26 cellular contexts compared by ENCODE assay signal in the genomic region with DNA sequence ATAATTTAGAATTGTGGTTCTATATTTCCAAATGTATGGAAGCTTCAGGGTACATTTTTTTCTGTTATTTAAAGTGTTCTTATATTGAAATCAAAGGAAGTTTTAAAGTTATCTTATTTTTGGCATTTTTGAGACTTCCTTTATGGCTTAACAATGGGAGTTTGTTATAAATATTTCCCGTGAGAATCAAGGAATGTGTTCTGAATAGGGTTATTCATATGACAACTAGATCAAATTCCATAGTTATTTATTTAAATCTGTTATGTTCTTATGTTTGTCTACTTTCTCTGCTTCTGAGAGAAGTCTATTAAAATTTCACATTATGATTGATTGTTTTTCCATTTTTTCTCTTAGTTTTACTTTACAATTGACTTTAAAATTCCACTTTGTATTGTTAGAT.
"Had no signal": no experiment of that assay in that cellular context is flagged by ENCODE, and none has a peak within 500 bp of the region (broad histone marks: within the 10 kb centered on the region; RNA-seq: fewer than 3 reads in every experiment).

No MANE protein-coding gene starts in this region.

- H3K9me3 ChIP-seq: colonic mucosa, esophagus squamous epithelium, heart left ventricle, left ventricle myocardium inferior, lower lobe of right lung, mucosa of descending colon had no signal

- H3K4me3 ChIP-seq: colonic mucosa, esophagus squamous epithelium, gastroesophageal sphincter, heart left ventricle, hepatocyte, left ventricle myocardium inferior, lower lobe of right lung, mucosa of descending colon had no signal

- DNase-seq: colonic mucosa; cortex of kidney; effector CD8-positive, alpha-beta T cell; effector memory CD8-positive, alpha-beta T cell; endodermal cell; erythroblast; esophagus squamous epithelium; foreskin fibroblast; heart left ventricle; hypothalamus; immature natural killer cell; islet precursor cell; kidney; kidney glomerular epithelial cell; left colon; left ventricle myocardium inferior; lower lobe of right lung; mesenchymal stem cell; mucosa of descending colon; naive B cell; naive thymus-derived CD8-positive, alpha-beta T cell had no signal

- H3K27me3 ChIP-seq: colonic mucosa, esophagus squamous epithelium, gastroesophageal sphincter, heart left ventricle, hepatocyte had no signal

- H3K27ac ChIP-seq: colonic mucosa, epithelial cell of prostate, esophagus squamous epithelium, gastroesophageal sphincter, heart left ventricle, hepatocyte, left ventricle myocardium inferior, lower lobe of right lung had no signal

- FAIRE-seq: endothelial cell of umbilical vein, frontal cortex, kidney had no signal

- H3K36me3 ChIP-seq: colonic mucosa, esophagus squamous epithelium, gastroesophageal sphincter, heart left ventricle, left ventricle myocardium inferior, lower lobe of right lung had no signal

- H3K4me1 ChIP-seq: colonic mucosa had no signal
